ENCODE assay signal across 14 cellular contexts in the genomic region with DNA sequence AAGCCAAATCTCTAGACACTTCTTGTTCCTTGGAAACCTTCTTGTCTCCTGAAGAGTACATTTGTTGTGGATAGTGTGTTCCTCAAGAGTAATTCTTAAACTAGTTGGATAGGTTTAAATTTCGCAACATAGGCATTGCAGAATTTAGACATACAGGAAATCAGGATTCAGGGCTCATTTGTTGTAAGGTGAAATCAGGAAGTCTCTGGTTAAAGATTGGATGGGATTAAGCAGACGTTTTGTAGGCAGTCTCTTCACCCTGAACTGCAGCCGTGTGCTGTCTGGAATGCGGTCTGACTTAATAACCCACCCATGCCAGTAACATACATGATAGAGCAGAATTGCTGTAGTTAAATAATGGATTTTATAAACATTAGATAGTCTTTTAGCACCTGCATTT. TPM values are rescaled to one million over a fixed set of nuclear protein-coding genes. Genes with fewer than 3 reads are reported as not detected.
DNase-seq lines count a peak whose midpoint lies in the region; ATAC-seq and TF ChIP-seq lines count a peak whose summit lies in the region.
"Had no signal": no experiment of that assay in that cellular context is flagged by ENCODE, and none has a peak within 500 bp of the region (broad histone marks: within the 10 kb centered on the region; RNA-seq: fewer than 3 reads in every experiment).

No MANE protein-coding gene starts in this region.

- ATAC-seq in left ventricle myocardium superior = peak; percentile 61
- ATAC-seq in body of pancreas = peak; percentile 54
- ATAC-seq: WTC11 had no signal

- H3K36me3 ChIP-seq in left ventricle myocardium inferior (peaks cover 24% of the 10 kb centered on the region), body of pancreas (replicated peaks in 1 of 2; ENCODE audit: insufficient read depth in 1 of 2, low read depth in 2 of 2) (no peaks in the 10 kb centered on the region)

- intact Hi-C loops in left ventricle myocardium superior (cut with micrococcal nuclease) = no loop called here
- intact Hi-C loops in left ventricle myocardium inferior (cut with micrococcal nuclease) = no loop called here
- intact Hi-C loops in body of pancreas (cut with DNase I) = no loop called here

- DNase-seq in left ventricle myocardium superior = no peak
- DNase-seq in left ventricle myocardium inferior = no peak
- DNase-seq in body of pancreas = no peak
- DNase-seq in kidney tubule cell (ENCODE audit: low spot score) = peak; percentile 74
- DNase-seq in GM20000 (ENCODE audit: low spot score) = no peak
- no peak for DNase-seq in NCI-H1694 treated with DMSO at 0.1 percent for 48 hours (lab: John Stamatoyannopoulos, UW)
- DNase-seq in middle frontal gyrus (ENCODE audit: extremely low spot score, low spot score) = no peak
- DNase-seq in anterior cingulate cortex (lab: John Stamatoyannopoulos, UW) = no peak
- DNase-seq: activated CD8-positive, alpha-beta memory T cell treated with anti-CD3 and anti-CD28 coated beads, Interleukin-2, amount 50 U/mL, for 48 hours; NCI-H1105 treated with DMSO at 0.1 percent for 48 hours; nephron progenitor cell; SHP77; stimulated activated CD4-positive, alpha-beta T cell treated with anti-CD3 and anti-CD28 coated beads, Interleukin-12 subunit alpha, Interleukin-12 subunit beta, amount 100 ng/mL, for 4 hours had no signal

- no peak for TF ChIP-seq POLR2A in body of pancreas (IDR thresholded peaks at IDR 0.05)

- H3K27ac ChIP-seq in left ventricle myocardium inferior (replicated peaks) (no peak overlapping the region), body of pancreas (peak overlapping the region in 2 of 4 donors; percentile 23 to 62)

- H3K9me3 ChIP-seq in left ventricle myocardium inferior (replicated peaks) (peaks cover 25% of the 10 kb centered on the region), body of pancreas (no peaks in the 10 kb centered on the region)

- WGBS in body of pancreas, 2 donors = 14 to 22% methylated on average over 4 of the region's 4 CpGs

- H3K4me1 ChIP-seq in left ventricle myocardium inferior = peaks cover 25% of the 10 kb centered on the region
- H3K4me1 ChIP-seq in body of pancreas = peaks cover 23% of the 10 kb centered on the region

- H3K4me3 ChIP-seq in left ventricle myocardium inferior (no peak overlapping the region), body of pancreas (no peak overlapping the region)

- TF ChIP-seq CTCF in left ventricle myocardium inferior (IDR thresholded peaks at IDR 0.05; ENCODE audit: borderline replicate concordance) (no peak), body of pancreas (IDR thresholded peaks at IDR 0.05) (no peak), GM20000 (IDR thresholded peaks at IDR 0.05; ENCODE audit: extremely low read depth, missing control alignments) (no peak)

- H3K27me3 ChIP-seq in left ventricle myocardium inferior (ENCODE audit: low read depth) (no peaks in the 10 kb centered on the region), body of pancreas (no peaks in the 10 kb centered on the region)

RNA-seq across cellular contexts. Expression of a gene that starts 21.7 kb away (rescaled TPM):
- total RNA-seq in left ventricle myocardium superior (13.4 TPM), left ventricle myocardium inferior (13.7 TPM), body of pancreas (10 to 100 TPM; 12.5 to 15.2 TPM)
